In the genomic region with DNA sequence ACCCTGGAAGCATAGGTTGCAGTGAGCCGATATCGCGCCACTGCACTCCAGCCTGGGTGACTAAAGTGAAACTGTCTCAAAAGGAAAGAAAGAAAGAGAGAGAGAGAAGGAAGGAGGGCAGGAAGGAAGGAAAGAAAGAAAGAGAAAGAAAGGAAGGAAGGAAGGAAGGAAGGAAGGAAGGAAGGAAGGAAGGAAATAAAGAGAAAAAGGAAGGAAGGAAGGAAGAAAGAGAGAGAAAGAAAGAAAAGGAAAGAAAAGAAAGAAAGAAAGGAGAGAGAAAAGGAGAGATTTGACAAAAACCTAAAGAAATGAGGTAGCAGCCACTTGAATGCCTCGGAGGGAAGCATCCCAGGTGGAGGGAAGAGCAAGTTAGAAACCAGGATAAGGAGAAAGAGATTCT, we compare ENCODE assay signal across 27 cellular contexts. TPM values are rescaled to one million over a fixed set of nuclear protein-coding genes. Genes with fewer than 3 reads are reported as not detected.
DNase-seq lines count a peak whose midpoint lies in the region; ATAC-seq, FAIRE-seq and TF ChIP-seq lines count a peak whose summit lies in the region.
"Had no signal": no experiment of that assay in that cellular context is flagged by ENCODE, and none has a peak within 500 bp of the region (broad histone marks: within the 10 kb centered on the region; RNA-seq: fewer than 3 reads in every experiment).

No MANE protein-coding gene starts in this region.

- WGBS in K562 (ENCODE audit: insufficient coverage, low coverage, missing lambda C conversion rate) = 0% methylated on average over 1 of the region's 4 CpGs

- H3K36me3 ChIP-seq in K562 (ENCODE audit: control insufficient read depth, insufficient read depth, low read length) (no peaks in the 10 kb centered on the region), mucosa of descending colon (ENCODE audit: low read depth) (no peaks in the 10 kb centered on the region)
- H3K36me3 ChIP-seq: BE2C, BLaER1 had no signal

- H3K27ac Mint-ChIP-seq in stimulated activated naive CD8-positive, alpha-beta T cell treated with anti-CD3 and anti-CD28 coated beads, Interleukin-15, amount 100 ng/mL, for 72 hours = no peak overlapping the region
- H3K27ac Mint-ChIP-seq: CD14-positive monocyte; CD4-positive, alpha-beta memory T cell; CD4-positive, CD25-positive, alpha-beta regulatory T cell; CD8-positive, alpha-beta memory T cell had no signal

- no peaks in the 10 kb centered on the region for H3K27me3 ChIP-seq in K562 (ENCODE audit: control insufficient read depth in 2 of 2, insufficient read depth in 2 of 2, low read length in 2 of 2)
- H3K27me3 ChIP-seq: BLaER1 had no signal

- peaks cover 31% of the 10 kb centered on the region for H3K27me3 Mint-ChIP-seq in stimulated activated naive CD8-positive, alpha-beta T cell treated with anti-CD3 and anti-CD28 coated beads, Interleukin-15, amount 100 ng/mL, for 72 hours
- H3K27me3 Mint-ChIP-seq: CD4-positive, CD25-positive, alpha-beta regulatory T cell; CD8-positive, alpha-beta memory T cell had no signal

- H2AFZ ChIP-seq in K562 (ENCODE audit: low read depth, low read length) = no peak overlapping the region

- CTCF ChIA-PET in K562 (lab: Yijun Ruan, JAX; ENCODE audit: low intra/inter-chr PET ratio) = no interaction called here

- H3K9ac ChIP-seq in K562 (ENCODE audit: insufficient read depth in 1 of 2, low read depth in 2 of 2, low read length in 2 of 2) = no peak overlapping the region
- H3K9ac ChIP-seq: BLaER1 had no signal

- no peak for ATAC-seq in K562
- no peak for ATAC-seq in stimulated activated naive CD8-positive, alpha-beta T cell treated with anti-CD3 and anti-CD28 coated beads, Interleukin-15, amount 100 ng/mL, for 72 hours
- ATAC-seq in mucosa of descending colon = no peak
- ATAC-seq: GM12878 had no signal

- no peak for FAIRE-seq in K562 (lab: Jason Lieb, UNC)
- FAIRE-seq: A204.1, GM12878, GM12892, GM18507 had no signal

- in situ Hi-C loops in K562 (cut with MboI) = no loop called here

- H3K4me3 Mint-ChIP-seq in stimulated activated naive CD8-positive, alpha-beta T cell treated with anti-CD3 and anti-CD28 coated beads, Interleukin-15, amount 100 ng/mL, for 72 hours = no peak overlapping the region
- H3K4me3 Mint-ChIP-seq: CD14-positive monocyte; CD4-positive, alpha-beta memory T cell; CD4-positive, CD25-positive, alpha-beta regulatory T cell; CD8-positive, alpha-beta memory T cell had no signal

- DNase-seq in K562 (ENCODE audit: extremely low read depth in 1 of 4, low spot score in 3 of 4) = no peak
- peak; percentile 11 for DNase-seq in ecto neural progenitor cell (ENCODE audit: low spot score)
- DNase-seq in stimulated activated naive CD8-positive, alpha-beta T cell treated with anti-CD3 and anti-CD28 coated beads, Interleukin-15, amount 100 ng/mL, for 72 hours = no peak
- no peak for DNase-seq in retina
- no peak for DNase-seq in mucosa of descending colon
- DNase-seq: 8988T; ACHN; BE2C; C1 segment of cervical spinal cord; CD4-positive, alpha-beta memory T cell; CD4-positive, CD25-positive, alpha-beta regulatory T cell; CD8-positive, alpha-beta memory T cell; COR-L47; DMS 273 treated with DMSO at 0.1 percent for 48 hours; DMS153; DMS53; DMS79; DND-41; EL; GDM1 had no signal

- H3K4me3 ChIP-seq in K562 = no peak overlapping the region
- H3K4me3 ChIP-seq in mucosa of descending colon = no peak overlapping the region
- H3K4me3 ChIP-seq: BLaER1, GM12878 had no signal

- BruUV-seq in K562 (replicated peaks; lab: Mats Ljungman, UMichigan) = no TSS peak

- H4K20me1 ChIP-seq in K562 (replicated peaks; ENCODE audit: control insufficient read depth, insufficient read depth, low read length) = no peaks in the 10 kb centered on the region
- H4K20me1 ChIP-seq: BLaER1 had no signal

- POLR2A ChIA-PET in K562 (lab: Yijun Ruan, JAX) = no interaction called here

- H3K9me1 ChIP-seq in K562 (ENCODE audit: control insufficient read depth, insufficient read depth, low read length) = no peaks in the 10 kb centered on the region

- no peak overlapping the region for H3K27ac ChIP-seq in K562 (ENCODE audit: extremely low read depth, low read depth, low read length)
- H3K27ac ChIP-seq: BLaER1 had no signal

- TF ChIP-seq POLR2A in K562 (conservative IDR thresholded peaks at IDR 0.05) = no peak

- no peaks in the 10 kb centered on the region for H3K79me2 ChIP-seq in K562 (ENCODE audit: control insufficient read depth, insufficient read depth, low read length)

- no peaks in the 10 kb centered on the region for H3K4me1 Mint-ChIP-seq in stimulated activated naive CD8-positive, alpha-beta T cell treated with anti-CD3 and anti-CD28 coated beads, Interleukin-15, amount 100 ng/mL, for 72 hours
- H3K4me1 Mint-ChIP-seq: CD14-positive monocyte; CD8-positive, alpha-beta memory T cell had no signal

- H3K4me1 ChIP-seq in K562 (replicated peaks in 1 of 2; ENCODE audit: control insufficient read depth in 2 of 2, insufficient read depth in 2 of 2, low read length in 2 of 2) (no peaks in the 10 kb centered on the region), mucosa of descending colon (ENCODE audit: low read depth) (no peaks in the 10 kb centered on the region)
- H3K4me1 ChIP-seq: BE2C, BLaER1 had no signal

- H3K4me2 ChIP-seq in K562 (ENCODE audit: insufficient read depth, low read length) = no peak overlapping the region
- H3K4me2 ChIP-seq: BLaER1 had no signal

- TF ChIP-seq RAD21 in K562 (CRISPR knock-in tag; conservative IDR thresholded peaks at IDR 0.05 in 1 of 2, IDR thresholded peaks at IDR 0.05 in 1 of 2) = no peak

- H3K9me3 Mint-ChIP-seq in stimulated activated naive CD8-positive, alpha-beta T cell treated with anti-CD3 and anti-CD28 coated beads, Interleukin-15, amount 100 ng/mL, for 72 hours = peaks cover 0 to 12% of the 10 kb centered on the region in 2 donors

- intact Hi-C loops in K562 (cut with micrococcal nuclease) (no loop called here), mucosa of descending colon (cut with DNase I, micrococcal nuclease) (no loop called here)

- no peak for TF ChIP-seq EP300 in K562 (IDR thresholded peaks at IDR 0.05; ENCODE audit: low read length)

- TF ChIP-seq CTCF in K562 (IDR thresholded peaks at IDR 0.05 in 2 of 3, conservative IDR thresholded peaks at IDR 0.05 in 1 of 3; ENCODE audit: insufficient read depth in 2 of 3, low read depth in 1 of 3, low read length in 3 of 3) = no peak
- TF ChIP-seq CTCF in mucosa of descending colon (IDR thresholded peaks at IDR 0.05) = no peak

- H3K9me3 ChIP-seq in K562 (replicated peaks; ENCODE audit: control insufficient read depth, insufficient read depth, low read depth, low read length) (no peaks in the 10 kb centered on the region), mucosa of descending colon (no peaks in the 10 kb centered on the region)
- H3K9me3 ChIP-seq: BE2C, BLaER1 had no signal

TF ChIP-seq in K562, 482 proteins besides CTCF, POLR2A, EP300 and RAD21:
- TF ChIP-seq STAT5A (IDR thresholded peaks at IDR 0.05; ENCODE audit: borderline replicate concordance, low read length) = no peak
- TF ChIP-seq, protein P1, sequence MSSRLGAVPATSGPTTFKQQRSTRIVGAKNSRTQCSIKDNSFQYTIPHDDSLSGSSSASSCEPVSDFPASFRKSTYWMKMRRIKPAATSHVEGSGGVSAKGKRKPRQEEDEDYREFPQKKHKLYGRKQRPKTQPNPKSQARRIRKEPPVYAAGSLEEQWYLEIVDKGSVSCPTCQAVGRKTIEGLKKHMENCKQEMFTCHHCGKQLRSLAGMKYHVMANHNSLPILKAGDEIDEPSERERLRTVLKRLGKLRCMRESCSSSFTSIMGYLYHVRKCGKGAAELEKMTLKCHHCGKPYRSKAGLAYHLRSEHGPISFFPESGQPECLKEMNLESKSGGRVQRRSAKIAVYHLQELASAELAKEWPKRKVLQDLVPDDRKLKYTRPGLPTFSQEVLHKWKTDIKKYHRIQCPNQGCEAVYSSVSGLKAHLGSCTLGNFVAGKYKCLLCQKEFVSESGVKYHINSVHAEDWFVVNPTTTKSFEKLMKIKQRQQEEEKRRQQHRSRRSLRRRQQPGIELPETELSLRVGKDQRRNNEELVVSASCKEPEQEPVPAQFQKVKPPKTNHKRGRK (tag; IDR thresholded peaks at IDR 0.05) = peak; percentile 73

RNA-seq across cellular contexts. Expression of a gene that starts 44.6 kb away (rescaled TPM):
- not detected in 2 replicates for total RNA-seq in K562 (2011; cell fraction: chromatin; rRNA removed; ENCODE audit: low replicate concordance)
- total RNA-seq in K562 (2011; cell fraction: nucleolus; rRNA removed) = not detected in 2 replicates
- total RNA-seq in K562 (2011; cell fraction: nucleoplasm; rRNA removed) = not detected in 2 replicates
- total RNA-seq in K562 (2014; rRNA removed) (not detected in 2 replicates), K562 (2014; rRNA removed; fragmentation: Illumina TruSeq; extraction: Trizol) (not detected in 2 replicates), K562 (2015; rRNA removed; fragmentation: Illumina TruSeq; extraction: Trizol) (not detected in 2 replicates), K562 (2021) (not detected in 2 replicates), mucosa of descending colon (under 1 TPM; 0.17 to 0.66 (median 0.31) TPM)
- polyA plus RNA-seq in K562 (2011; rRNA removed) (not detected in 2 replicates), K562 (2014; fragmentation: Illumina TruSeq; extraction: Trizol) (not detected in 2 replicates), K562 (2014; fragmentation: Nextera tagmentation; extraction: Ambion mirVana) (not detected), K562 (2014; rRNA removed) (not detected in 2 replicates)
- not detected in 2 replicates for polyA plus RNA-seq in K562 (2011; cell fraction: cytosol; rRNA removed)
- not detected in 2 replicates for polyA plus RNA-seq in K562 (2011; cell fraction: nucleus; rRNA removed)
- polyA plus RNA-seq in K562 (2012) = not detected in 2 replicates
- polyA minus RNA-seq in K562 (2011; rRNA and poly(A)+ RNA removed) = not detected in 2 replicates
- not detected in 2 replicates for polyA minus RNA-seq in K562 (2011; cell fraction: cytosol; rRNA and poly(A)+ RNA removed)
- not detected in 2 replicates for polyA minus RNA-seq in K562 (2011; cell fraction: nucleus; rRNA and poly(A)+ RNA removed)
- total RNA-seq: A673; CD8-positive, alpha-beta memory T cell; GM12878 had no signal
- polyA plus RNA-seq: CD4-positive, alpha-beta memory T cell; CD4-positive, CD25-positive, alpha-beta regulatory T cell; CD8-positive, alpha-beta memory T cell; GM12878 had no signal
